1 cellular context compared by ENCODE assay signal in genomic region chr11:47724041-47724729, GRCh38.
A peak's percentile ranks its signal among the peaks of the same experiment; 100 is the strongest.
TF ChIP-seq lines count a peak whose summit lies in the region.

No MANE protein-coding gene starts in this region.

TF ChIP-seq in K562, 482 proteins besides CTCF, POLR2A, EP300 and RAD21:
- TF ChIP-seq GABPB2 (CRISPR knock-in tag; conservative IDR thresholded peaks at IDR 0.05) (no peak), JUND (IDR thresholded peaks at IDR 0.05; ENCODE audit: borderline replicate concordance, low read depth, low read length) (peak; percentile 64; the same call in 1 of the 2 replicates), JUND (tag; IDR thresholded peaks at IDR 0.05; ENCODE audit: borderline replicate concordance, low read depth, low read length) (peak; percentile 26; the same call in 1 of the 3 replicates), ATF3 (IDR thresholded peaks at IDR 0.05) (peak; percentile 60), ATF3 (CRISPR knock-in tag; conservative IDR thresholded peaks at IDR 0.05) (no peak), JUN (IDR thresholded peaks at IDR 0.05; ENCODE audit: borderline replicate concordance, low read depth, low read length) (0 out of 2 replicates have a peak, but pooled peaks have one; percentile 5), JUN (CRISPR knock-in tag; IDR thresholded peaks at IDR 0.05; ENCODE audit: borderline replicate concordance) (no peak), CEBPB (tag; IDR thresholded peaks at IDR 0.05) (peak; percentile 91), NR3C1 (CRISPR knock-in tag; IDR thresholded peaks at IDR 0.05) (no peak), FOSL1 (tag; conservative IDR thresholded peaks at IDR 0.05) (peak; percentile 70), CEBPG (CRISPR knock-in tag; IDR thresholded peaks at IDR 0.05) (peak; percentile 75), CEBPG (tag; conservative IDR thresholded peaks at IDR 0.05 in 1 of 2, IDR thresholded peaks at IDR 0.05 in 1 of 2) (peak; percentile 62 to 89), HDGF (IDR thresholded peaks at IDR 0.05) (no peak), NR2C1 (IDR thresholded peaks at IDR 0.05) (no peak), NR2C1 (tag; IDR thresholded peaks at IDR 0.05) (0 out of 2 replicates have a peak, but pooled peaks have one; percentile 27), ZNF316 (IDR thresholded peaks at IDR 0.05) (no peak), POLR2AphosphoS5 (IDR thresholded peaks at IDR 0.05; ENCODE audit: control insufficient read depth, insufficient read depth, low read depth, low read length) (no peak), ZNF589 (CRISPR knock-in tag; IDR thresholded peaks at IDR 0.05; ENCODE audit: low read depth) (no peak), ZNF140 (CRISPR knock-in tag; IDR thresholded peaks at IDR 0.05) (no peak), NR2C2 (CRISPR knock-in tag; IDR thresholded peaks at IDR 0.05) (no peak), NR2C2 (tag; IDR thresholded peaks at IDR 0.05) (peak; percentile 14; the same call in 1 of the 2 replicates)
